Comparison of ENCODE assay signal across 10 cellular contexts in the genomic region with DNA sequence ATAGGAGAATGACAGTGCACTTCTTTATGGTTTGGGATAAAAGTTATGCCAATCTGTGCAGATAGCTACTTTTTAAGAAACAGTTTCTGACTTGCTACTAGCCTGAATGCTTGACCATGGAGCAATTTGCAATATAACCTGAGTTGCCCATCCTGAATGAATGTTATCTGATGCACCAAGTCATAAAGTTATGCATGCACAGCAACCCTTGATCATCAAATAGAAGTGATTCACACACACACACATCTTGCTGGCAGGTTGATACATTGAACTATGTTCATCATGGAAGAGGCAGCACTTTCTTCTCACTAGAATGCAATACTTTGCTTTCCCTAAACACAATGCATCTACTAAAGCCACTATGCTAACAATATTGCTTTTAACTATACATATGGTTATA.
"Had no signal": no experiment of that assay in that cellular context is flagged by ENCODE, and none has a peak within 500 bp of the region (broad histone marks: within the 10 kb centered on the region; RNA-seq: fewer than 3 reads in every experiment).

No MANE protein-coding gene starts in this region.

- H3K4me3 ChIP-seq: GM23248, HAP-1 had no signal

- H3K36me3 Mint-ChIP-seq: IgD-negative memory B cell had no signal

- H3K27ac ChIP-seq: GM23248, HL-60 had no signal

- H3K36me3 ChIP-seq: HAP-1 had no signal

- H3K27me3 Mint-ChIP-seq: IgD-negative memory B cell had no signal

- H3K27ac Mint-ChIP-seq: HFFc6, IgD-negative memory B cell had no signal

- H3K4me1 ChIP-seq: HAP-1 had no signal

- H3K9me3 Mint-ChIP-seq: HFFc6, IgD-negative memory B cell had no signal

- H2AFZ ChIP-seq: GM23248 had no signal

- DNase-seq: GM23248, GOT3, H7, KBM-7 had no signal

- H3K4me3 Mint-ChIP-seq: HFFc6, IgD-negative memory B cell had no signal

- H3K9me3 ChIP-seq: HAP-1 had no signal

- H3K4me1 Mint-ChIP-seq: IgD-negative memory B cell had no signal

- ATAC-seq: HCT116, HepG2 had no signal
